ENCODE assay signal across 16 cellular contexts in genomic region chr2:20930928-20931327, GRCh38.
DNase-seq lines count a peak whose midpoint lies in the region; ATAC-seq and TF ChIP-seq lines count a peak whose summit lies in the region.
"Had no signal": no experiment of that assay in that cellular context is flagged by ENCODE, and none has a peak within 500 bp of the region (broad histone marks: within the 10 kb centered on the region; RNA-seq: fewer than 3 reads in every experiment).

No MANE protein-coding gene starts in this region.

- no peaks in the 10 kb centered on the region for H3K27me3 ChIP-seq in brain microvascular endothelial cell (replicated peaks)
- H3K27me3 ChIP-seq in smooth muscle cell (ENCODE audit: low read depth) = no peaks in the 10 kb centered on the region
- H3K27me3 ChIP-seq in CD4-positive, alpha-beta T cell (ENCODE audit: control insufficient read depth, insufficient read depth, low read length) = peaks cover 9% of the 10 kb centered on the region
- H3K27me3 ChIP-seq: neural progenitor cell had no signal

- H2AFZ ChIP-seq in smooth muscle cell (ENCODE audit: low read depth) = no peak overlapping the region
- H2AFZ ChIP-seq: neural progenitor cell had no signal

- no peaks in the 10 kb centered on the region for H3K4me1 Mint-ChIP-seq in activated CD4-positive, alpha-beta T cell treated with anti-CD3 and anti-CD28 coated beads, Interleukin-2, amount 10 ng/mL, durations not matched to agents 7 days and 5 days
- no peaks in the 10 kb centered on the region for H3K4me1 Mint-ChIP-seq in CD4-positive, alpha-beta T cell (ENCODE audit: low read depth)

- H3K27me3 Mint-ChIP-seq in activated CD4-positive, alpha-beta T cell treated with anti-CD3 and anti-CD28 coated beads, Interleukin-2, amount 10 ng/mL, durations not matched to agents 7 days and 5 days = peaks cover 2% of the 10 kb centered on the region
- H3K27me3 Mint-ChIP-seq in CD4-positive, alpha-beta T cell = peaks cover 34% of the 10 kb centered on the region

- H3K4me1 ChIP-seq in smooth muscle cell (ENCODE audit: low read depth) = no peaks in the 10 kb centered on the region
- H3K4me1 ChIP-seq: neural progenitor cell had no signal

- no peak overlapping the region for H3K4me3 ChIP-seq in brain microvascular endothelial cell (ENCODE audit: low read depth, low read length)
- no peak overlapping the region for H3K4me3 ChIP-seq in smooth muscle cell
- H3K4me3 ChIP-seq: neural progenitor cell had no signal

- H3K9me3 Mint-ChIP-seq in activated CD4-positive, alpha-beta T cell treated with anti-CD3 and anti-CD28 coated beads, Interleukin-2, amount 10 ng/mL, durations not matched to agents 7 days and 5 days = peaks cover 6% of the 10 kb centered on the region
- peaks cover 12% of the 10 kb centered on the region for H3K9me3 Mint-ChIP-seq in CD4-positive, alpha-beta T cell

- in situ Hi-C loops in brain microvascular endothelial cell (cut with HindIII; ENCODE audit: low pct_ligation_motif_present, low sequenced_read_pairs) = no loop called here

- no peaks in the 10 kb centered on the region for H4K20me1 ChIP-seq in smooth muscle cell (ENCODE audit: low read depth)

- peak overlapping the region; percentile 58 for H3K4me2 ChIP-seq in smooth muscle cell
- H3K4me2 ChIP-seq: neural progenitor cell had no signal

- H3K27ac Mint-ChIP-seq in activated CD4-positive, alpha-beta T cell treated with anti-CD3 and anti-CD28 coated beads, Interleukin-2, amount 10 ng/mL, durations not matched to agents 7 days and 5 days = no peak overlapping the region
- no peak overlapping the region for H3K27ac Mint-ChIP-seq in CD4-positive, alpha-beta T cell
- H3K27ac Mint-ChIP-seq: activated CD8-positive, alpha-beta T cell treated with anti-CD3 and anti-CD28 coated beads, Interleukin-2, amount 10 ng/mL, durations not matched to agents 7 days and 5 days; neural progenitor cell; type B pancreatic cell had no signal

- H3K27ac ChIP-seq in brain microvascular endothelial cell (no peak overlapping the region), smooth muscle cell (ENCODE audit: low read depth) (peak overlapping the region; percentile 59)
- no peak overlapping the region for H3K27ac ChIP-seq in CD4-positive, alpha-beta T cell (ENCODE audit: low read depth, low read length)
- H3K27ac ChIP-seq: neural progenitor cell had no signal

- no peaks in the 10 kb centered on the region for H3F3A ChIP-seq in smooth muscle cell (ENCODE audit: low read depth)

- H3K9me3 ChIP-seq in smooth muscle cell (replicated peaks; ENCODE audit: low read depth) = no peaks in the 10 kb centered on the region
- peaks cover 9% of the 10 kb centered on the region for H3K9me3 ChIP-seq in CD4-positive, alpha-beta T cell (ENCODE audit: control insufficient read depth, low read length)

- H3K9ac ChIP-seq in smooth muscle cell (ENCODE audit: low read depth) = no peak overlapping the region
- H3K9ac ChIP-seq: neural progenitor cell had no signal

- POLR2A ChIA-PET in activated CD4-positive, alpha-beta T cell treated with anti-CD3 and anti-CD28 coated beads, Interleukin-2, amount 10 ng/mL, durations not matched to agents 7 days and 5 days (lab: Charles Lee) = no interaction called here
- POLR2A ChIA-PET in CD4-positive, alpha-beta T cell (lab: Charles Lee) = no interaction called here

- CTCF ChIA-PET in activated CD4-positive, alpha-beta T cell treated with anti-CD3 and anti-CD28 coated beads, Interleukin-2, amount 10 ng/mL, durations not matched to agents 7 days and 5 days (lab: Charles Lee) = no interaction called here
- CTCF ChIA-PET in CD4-positive, alpha-beta T cell (lab: Charles Lee) = no interaction called here

- intact Hi-C loops in CD4-positive, alpha-beta T cell (cut with DNase I, micrococcal nuclease) = no loop called here

- H3K36me3 ChIP-seq in brain microvascular endothelial cell (replicated peaks) (no peaks in the 10 kb centered on the region), smooth muscle cell (ENCODE audit: low read depth) (no peaks in the 10 kb centered on the region)
- H3K36me3 ChIP-seq: neural progenitor cell had no signal

- no peaks in the 10 kb centered on the region for H3K36me3 Mint-ChIP-seq in activated CD4-positive, alpha-beta T cell treated with anti-CD3 and anti-CD28 coated beads, Interleukin-2, amount 10 ng/mL, durations not matched to agents 7 days and 5 days (ENCODE audit: low read depth)
- H3K36me3 Mint-ChIP-seq in CD4-positive, alpha-beta T cell (ENCODE audit: low read depth) = no peaks in the 10 kb centered on the region
- H3K36me3 Mint-ChIP-seq: neural progenitor cell, type B pancreatic cell had no signal

- no peak overlapping the region for H3K4me3 Mint-ChIP-seq in activated CD4-positive, alpha-beta T cell treated with anti-CD3 and anti-CD28 coated beads, Interleukin-2, amount 10 ng/mL, durations not matched to agents 7 days and 5 days
- no peak overlapping the region for H3K4me3 Mint-ChIP-seq in CD4-positive, alpha-beta T cell
- H3K4me3 Mint-ChIP-seq: activated CD8-positive, alpha-beta T cell treated with anti-CD3 and anti-CD28 coated beads, Interleukin-2, amount 10 ng/mL, durations not matched to agents 7 days and 5 days; neural progenitor cell; type B pancreatic cell had no signal

- H3K79me2 ChIP-seq in smooth muscle cell (ENCODE audit: low read depth) = no peaks in the 10 kb centered on the region

- no peak for TF ChIP-seq CTCF in brain microvascular endothelial cell (IDR thresholded peaks at IDR 0.05; ENCODE audit: low read depth, low read length, missing control alignments)
- TF ChIP-seq CTCF in smooth muscle cell (IDR thresholded peaks at IDR 0.05; ENCODE audit: borderline replicate concordance, insufficient read depth, poor library complexity, severe bottlenecking) = no peak
- no peak for TF ChIP-seq CTCF in CD4-positive, alpha-beta T cell (IDR thresholded peaks at IDR 0.05)

- WGBS in smooth muscle cell (ENCODE audit: low lambda C conversion rate) = 38% methylated on average over 3 of the region's 3 CpGs

- ATAC-seq in CD4-positive, alpha-beta T cell (ENCODE audit: poor library complexity) = no peak
- ATAC-seq: activated CD8-positive, alpha-beta T cell treated with anti-CD3 and anti-CD28 coated beads, Interleukin-2, amount 10 ng/mL, durations not matched to agents 7 days and 5 days had no signal

- DNase-seq in HS-27A (ENCODE audit: low read depth) (peak; percentile 92), brain microvascular endothelial cell (peak; percentile 69), kidney glomerular epithelial cell (lab: John Stamatoyannopoulos, UW) (peak; percentile 72), smooth muscle cell (lab: John Stamatoyannopoulos, UW; ENCODE audit: unreplicated experiment) (no peak), iPS-NIHi7 (ENCODE audit: extremely low spot score) (no peak)
- DNase-seq in activated CD4-positive, alpha-beta T cell treated with anti-CD3 and anti-CD28 coated beads, Interleukin-2, amount 10 ng/mL, durations not matched to agents 7 days and 5 days = no peak
- DNase-seq in activated T-cell treated with anti-CD3 and anti-CD28 coated beads, Interleukin-2, amount 50 U/mL, for 48 hours = no peak
- DNase-seq in CD4-positive, alpha-beta T cell = no peak
- DNase-seq: activated CD8-positive, alpha-beta T cell treated with anti-CD3 and anti-CD28 coated beads, Interleukin-2, amount 10 ng/mL, durations not matched to agents 7 days and 5 days; activated naive CD4-positive, alpha-beta T cell; NCI-H1436; NCI-H510A treated with DMSO at 0.1 percent for 48 hours; RPMI8226; stimulated activated CD8-positive, alpha-beta memory T cell treated with anti-CD3 and anti-CD28 coated beads, Interleukin-4, amount 100 ng/mL, for 48 hours had no signal

Comparison
In these comparisons a context has a peak if more than half of its experiments do, and no peak if none do; other contexts are left out.
1. DNase-seq: peak in HS-27A (single experiment), brain microvascular endothelial cell (single experiment) and kidney glomerular epithelial cell (single experiment); none in smooth muscle cell (single experiment), activated CD4-positive, alpha-beta T cell treated with anti-CD3 and anti-CD28 coated beads, Interleukin-2, amount 10 ng/mL, durations not matched to agents 7 days and 5 days (single experiment), activated T-cell treated with anti-CD3 and anti-CD28 coated beads, Interleukin-2, amount 50 U/mL, for 48 hours (0 of 2), iPS-NIHi7 (single experiment) and CD4-positive, alpha-beta T cell (0 of 10).